In the genomic region with DNA sequence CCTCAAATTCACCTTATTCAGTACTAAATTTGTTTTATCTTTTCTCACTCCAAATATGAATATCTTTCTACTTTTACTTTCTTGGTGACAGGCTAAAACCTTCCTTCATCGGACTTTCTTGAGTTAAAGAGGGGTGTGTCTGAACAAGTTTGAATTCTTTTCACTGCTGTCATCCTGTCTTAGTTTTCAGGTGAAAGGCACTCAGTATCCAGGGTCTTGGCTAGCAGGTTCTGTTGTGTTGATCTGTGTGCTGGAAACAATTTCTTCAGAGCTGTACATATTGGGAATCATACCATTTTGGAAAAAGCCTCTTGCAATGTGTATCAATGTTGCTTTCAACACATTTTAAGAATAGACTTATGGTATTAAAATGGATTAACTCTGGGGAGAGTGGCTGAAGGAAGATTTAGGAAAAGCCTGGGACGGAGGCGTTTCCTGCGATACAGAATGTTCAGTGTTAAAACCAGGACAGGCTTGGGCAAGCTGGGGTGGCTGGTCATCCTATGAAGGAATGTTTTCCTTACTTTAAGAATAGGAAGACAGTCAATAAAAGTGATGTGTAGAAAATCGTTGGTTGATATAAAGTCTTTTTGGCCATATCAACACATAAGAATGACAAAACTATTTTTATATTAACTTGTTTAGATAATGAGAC, we compare ENCODE assay signal across 15 cellular contexts.
DNase-seq lines count a peak whose midpoint lies in the region; ATAC-seq and TF ChIP-seq lines count a peak whose summit lies in the region.
"Had no signal": no experiment of that assay in that cellular context is flagged by ENCODE, and none has a peak within 500 bp of the region (broad histone marks: within the 10 kb centered on the region; RNA-seq: fewer than 3 reads in every experiment).

No MANE protein-coding gene starts in this region.

- H4K20me1 ChIP-seq in smooth muscle cell (ENCODE audit: low read depth): no peaks in the 10 kb centered on the region

- POLR2A ChIA-PET in MCF 10A (lab: Yijun Ruan, JAX): interaction anchor here (0.7 to 1.4 kb wide), 5 partner anchors 12 to 148 kb away, joined by 3 to 6 read pairs (median 3); no protein-coding TSS in a partner anchor

- no peaks in the 10 kb centered on the region for H3K9me3 ChIP-seq in breast epithelium
- H3K9me3 ChIP-seq in smooth muscle cell (replicated peaks; ENCODE audit: low read depth): no peaks in the 10 kb centered on the region

- no peak for TF ChIP-seq POLR2A in breast epithelium (IDR thresholded peaks at IDR 0.05)

- H3K4me1 ChIP-seq in breast epithelium: no peaks in the 10 kb centered on the region
- H3K4me1 ChIP-seq in smooth muscle cell (ENCODE audit: low read depth): no peaks in the 10 kb centered on the region

- H3K27me3 ChIP-seq in breast epithelium: no peaks in the 10 kb centered on the region
- no peaks in the 10 kb centered on the region for H3K27me3 ChIP-seq in smooth muscle cell (ENCODE audit: low read depth)

- CTCF ChIA-PET in MCF 10A (lab: Yijun Ruan, JAX): interaction anchor here (0.7 to 0.8 kb wide), 2 partner anchors 12 to 138 kb away, joined by 3 read pairs; no protein-coding TSS in a partner anchor

- H3K36me3 ChIP-seq in breast epithelium (no peaks in the 10 kb centered on the region), smooth muscle cell (ENCODE audit: low read depth) (no peaks in the 10 kb centered on the region)

- WGBS in smooth muscle cell (ENCODE audit: low lambda C conversion rate): 18% methylated on average over 5 of the region's 5 CpGs

- ATAC-seq in HG03280 (IDR thresholded peaks at IDR 0.05; ENCODE audit: unreplicated experiment): no peak
- ATAC-seq: CD8-positive, alpha-beta T cell had no signal

- H3K27ac ChIP-seq in breast epithelium (no peak overlapping the region), smooth muscle cell (ENCODE audit: low read depth) (peak overlapping the region; percentile 36)
- H3K27ac ChIP-seq: 22Rv1 had no signal

- H3K4me3 ChIP-seq in breast epithelium (no peak overlapping the region), epithelial cell of esophagus (ENCODE audit: low read length) (peak overlapping the region; percentile 17), smooth muscle cell (no peak overlapping the region)

- H3F3A ChIP-seq in smooth muscle cell (ENCODE audit: low read depth): no peaks in the 10 kb centered on the region

- peaks cover 15% of the 10 kb centered on the region for H3K4me1 Mint-ChIP-seq in MCF 10A (ENCODE audit: insufficient read depth, unreplicated experiment)
- H3K4me1 Mint-ChIP-seq: CD14-positive monocyte, IgD-negative memory B cell had no signal

- H3K9me3 Mint-ChIP-seq in MCF 10A (ENCODE audit: unreplicated experiment): no peaks in the 10 kb centered on the region
- H3K9me3 Mint-ChIP-seq: CD8-positive, alpha-beta T cell had no signal

- no peaks in the 10 kb centered on the region for H3K27me3 Mint-ChIP-seq in MCF 10A (ENCODE audit: insufficient read depth, unreplicated experiment)

- no peaks in the 10 kb centered on the region for H3K36me3 Mint-ChIP-seq in MCF 10A (ENCODE audit: insufficient read depth, unreplicated experiment)
- H3K36me3 Mint-ChIP-seq: CD14-positive monocyte; CD8-positive, alpha-beta T cell; IgD-negative memory B cell had no signal

- H3K79me2 ChIP-seq in smooth muscle cell (ENCODE audit: low read depth): no peaks in the 10 kb centered on the region

- no peak overlapping the region for H2AFZ ChIP-seq in smooth muscle cell (ENCODE audit: low read depth)

- peak overlapping the region; percentile 60 for H3K27ac Mint-ChIP-seq in MCF 10A (ENCODE audit: low read depth, unreplicated experiment)
- H3K27ac Mint-ChIP-seq: CD14-positive monocyte; CD8-positive, alpha-beta T cell; IgD-negative memory B cell had no signal

- intact Hi-C loops in MCF 10A (cut with micrococcal nuclease) (no loop called here), breast epithelium (cut with DNase I; ENCODE audit: low total_unique reads) (no loop called here)

- peak overlapping the region; percentile 69 for H3K4me2 ChIP-seq in smooth muscle cell

- no peak overlapping the region for H3K9ac ChIP-seq in smooth muscle cell (ENCODE audit: low read depth)

- peak overlapping the region; percentile 3 for H3K4me3 Mint-ChIP-seq in MCF 10A (ENCODE audit: unreplicated experiment)
- H3K4me3 Mint-ChIP-seq: CD14-positive monocyte; CD8-positive, alpha-beta T cell; IgD-negative memory B cell had no signal

- TF ChIP-seq CTCF in MCF 10A (IDR thresholded peaks at IDR 0.05; ENCODE audit: unreplicated experiment) (no peak), breast epithelium (IDR thresholded peaks at IDR 0.05) (no peak), epithelial cell of esophagus (IDR thresholded peaks at IDR 0.05; ENCODE audit: insufficient read depth, low read depth, low read length, missing control alignments) (no peak), smooth muscle cell (IDR thresholded peaks at IDR 0.05; ENCODE audit: borderline replicate concordance, insufficient read depth, poor library complexity, severe bottlenecking) (no peak), GM20000 (IDR thresholded peaks at IDR 0.05; ENCODE audit: extremely low read depth, missing control alignments) (no peak)

- BruUV-seq in MCF 10A (replicated peaks; lab: Mats Ljungman, UMichigan): no TSS peak

- DNase-seq in MCF 10A (ENCODE audit: unreplicated experiment) (peak; percentile 10), breast epithelium (ENCODE audit: low spot score in 2 of 2) (no peak), epithelial cell of esophagus (ENCODE audit: low read depth) (peak; percentile 87), smooth muscle cell (lab: John Stamatoyannopoulos, UW; ENCODE audit: unreplicated experiment) (no peak), GM20000 (ENCODE audit: low spot score) (no peak), middle frontal gyrus (ENCODE audit: extremely low spot score, low spot score) (no peak)
- DNase-seq: CD8-positive, alpha-beta T cell; COR-L47; DND-41; GDM1; H7 had no signal

Comparison
In these comparisons a context has a peak if more than half of its experiments do, and no peak if none do; other contexts are left out.
1. DNase-seq: peak in MCF 10A (single experiment) and epithelial cell of esophagus (single experiment); none in breast epithelium (0 of 2), smooth muscle cell (single experiment), GM20000 (single experiment) and middle frontal gyrus (single experiment).